In genomic region chr19:41263850-41264580, GRCh38 we compare ENCODE assay signal across 1 cellular context.
TF ChIP-seq lines count a peak whose summit lies in the region.

TSS of gene HNRNPUL1 (plus strand) at chr19:41264372. CDS start at chr19:41264504, 132 bp downstream.

TF ChIP-seq in K562, 482 proteins besides CTCF, POLR2A, EP300 and RAD21 (continued from another document and continues in another):
- TF ChIP-seq REST (CRISPR knock-in tag; IDR thresholded peaks at IDR 0.05; ENCODE audit: low read depth) (0 out of 2 replicates have a peak, but pooled peaks have one; percentile 29), ZZZ3 (IDR thresholded peaks at IDR 0.05) (peak; percentile 96), SMAD3 (CRISPR knock-in tag; conservative IDR thresholded peaks at IDR 0.05) (0 out of 2 replicates have a peak, but pooled peaks have one; percentile 53), TCF7L2 (IDR thresholded peaks at IDR 0.05; ENCODE audit: low read depth, low read length) (peak; percentile 64; the same call in 1 of the 2 replicates), PHF21A (IDR thresholded peaks at IDR 0.05; ENCODE audit: borderline replicate concordance, low read depth) (peak; percentile 62; the same call in 1 of the 2 replicates), IRF1 (CRISPR knock-in tag; IDR thresholded peaks at IDR 0.05; ENCODE audit: borderline replicate concordance) (0 out of 2 replicates have a peak, but pooled peaks have one; percentile 38), ZNF23 (CRISPR knock-in tag; IDR thresholded peaks at IDR 0.05) (no peak), PHTF2 (CRISPR knock-in tag; IDR thresholded peaks at IDR 0.05) (no peak), FOSL1 (tag; conservative IDR thresholded peaks at IDR 0.05) (peak; percentile 59), MYBL2 (IDR thresholded peaks at IDR 0.05; ENCODE audit: low read depth) (peak; percentile 96), MYBL2 (CRISPR knock-in tag; IDR thresholded peaks at IDR 0.05; ENCODE audit: borderline replicate concordance) (peak; percentile 65; the same call in 1 of the 2 replicates), HNRNPLL (IDR thresholded peaks at IDR 0.05; ENCODE audit: low read depth, low read length, poor library complexity, severe bottlenecking) (peak; percentile 95), RNF2 (IDR thresholded peaks at IDR 0.05) (peak; percentile 85), ZNF232 (CRISPR knock-in tag; IDR thresholded peaks at IDR 0.05) (peak; percentile 84; the same call in 1 of the 2 replicates), ZFX (CRISPR knock-in tag; IDR thresholded peaks at IDR 0.05) (peak; percentile 99), CXXC5 (CRISPR knock-in tag; IDR thresholded peaks at IDR 0.05) (peak; percentile 100), RBM25 (IDR thresholded peaks at IDR 0.05; ENCODE audit: low read depth, low read length, severe bottlenecking) (peak; percentile 98), ZBTB40 (IDR thresholded peaks at IDR 0.05) (peak; percentile 89), ZBTB40 (CRISPR knock-in tag; IDR thresholded peaks at IDR 0.05) (0 out of 2 replicates have a peak, but pooled peaks have one; percentile 19), GTF3C2 (IDR thresholded peaks at IDR 0.05; ENCODE audit: borderline replicate concordance, extremely low read depth, insufficient read length) (no peak), XRCC3 (IDR thresholded peaks at IDR 0.05) (no peak), MLX (CRISPR knock-in tag; conservative IDR thresholded peaks at IDR 0.05) (no peak), ZNF561 (CRISPR knock-in tag; conservative IDR thresholded peaks at IDR 0.05) (no peak), ZNF518B (CRISPR knock-in tag; IDR thresholded peaks at IDR 0.05) (no peak), CCNT2 (IDR thresholded peaks at IDR 0.05; ENCODE audit: borderline replicate concordance, extremely low read depth, insufficient read length, low read depth, low read length) (peak; percentile 45), MYC (IDR thresholded peaks at IDR 0.05; ENCODE audit: low read depth, low read length) (peak; percentile 99), MYC (CRISPR knock-in tag; IDR thresholded peaks at IDR 0.05; ENCODE audit: borderline replicate concordance, low read depth) (peak; percentile 99), BCLAF1 (IDR thresholded peaks at IDR 0.05; ENCODE audit: borderline replicate concordance in 1 of 2, control insufficient read depth in 1 of 2, low read depth in 2 of 2, low read length in 1 of 2) (0 out of 4 replicates have a peak, but pooled peaks of 1 of the 2 experiments have one; percentile 39)
